Comparison of ENCODE assay signal across 24 cellular contexts in genomic region chr4:160836431-160836830, GRCh38.
DNase-seq lines count a peak whose midpoint lies in the region; ATAC-seq and TF ChIP-seq lines count a peak whose summit lies in the region.
"Had no signal": no experiment of that assay in that cellular context is flagged by ENCODE, and none has a peak within 500 bp of the region (broad histone marks: within the 10 kb centered on the region; RNA-seq: fewer than 3 reads in every experiment).

No MANE protein-coding gene starts in this region.

- no peaks in the 10 kb centered on the region for H3K9me2 ChIP-seq in PC-9 (ENCODE audit: insufficient read depth)
- H3K9me2 ChIP-seq: SK-N-SH had no signal

- ATAC-seq in esophagus mucosa (peak; percentile 37), HG02973 (IDR thresholded peaks at IDR 0.05; ENCODE audit: unreplicated experiment) (no peak), GM18498 (IDR thresholded peaks at IDR 0.05; ENCODE audit: unreplicated experiment) (no peak)
- ATAC-seq: K562, Panc1 had no signal

- TF ChIP-seq CTCF in PC-9 (conservative IDR thresholded peaks at IDR 0.05), result no peak

- H3K36me3 ChIP-seq in PC-9 (ENCODE audit: low read depth), result no peaks in the 10 kb centered on the region
- H3K36me3 ChIP-seq: BE2C had no signal

- POLR2A ChIA-PET in PC-9 (lab: Charles Lee; ENCODE audit: unreplicated experiment), result interaction anchor here (0.6 to 0.7 kb wide), 2 partner anchors 285 to 953 kb away, joined by 7 to 11 read pairs; no protein-coding TSS in a partner anchor

- H3K27ac ChIP-seq in PC-9, result 0 out of 2 replicates have a peak overlapping the region, but pooled peaks have one; percentile 9
- H3K27ac ChIP-seq: 22Rv1, RWPE1 had no signal

- intact Hi-C loops in PC-9 (cut with micrococcal nuclease; ENCODE audit: unreplicated experiment), result no loop called here

- no TSS peak for BruUV-seq in PC-9 (replicated peaks; lab: Mats Ljungman, UMichigan)

- no peak overlapping the region for H3K4me3 ChIP-seq in PC-9
- H3K4me3 ChIP-seq: K562 had no signal

- H2AFZ ChIP-seq in PC-9, result no peak overlapping the region

- no peaks in the 10 kb centered on the region for H3K27me3 ChIP-seq in PC-9 (ENCODE audit: insufficient read depth, low read depth)
- H3K27me3 ChIP-seq: BE2C had no signal

- H3F3A ChIP-seq in PC-9 (ENCODE audit: insufficient read depth, low read depth), result peaks cover 3% of the 10 kb centered on the region; the same call in 1 of the 2 replicates

- CTCF ChIA-PET in PC-9 (lab: Charles Lee), result interaction anchor here (0.6 to 0.7 kb wide), 2 partner anchors 468 to 652 kb away, joined by 5 to 7 read pairs; no protein-coding TSS in a partner anchor

- no peaks in the 10 kb centered on the region for H3K79me2 ChIP-seq in PC-9 (ENCODE audit: low read depth)

- DNase-seq in NCI-H2029 (lab: John Stamatoyannopoulos, UW) (peak; percentile 45), NCI-H2029 treated with DMSO at 0.1 percent for 48 hours (lab: John Stamatoyannopoulos, UW) (no peak), DMS53 treated with DMSO at 0.1 percent for 48 hours (lab: John Stamatoyannopoulos, UW; ENCODE audit: unreplicated experiment) (peak; percentile 51), PC-9 (peak in 1 of 2 experiments; percentile 41), SHP77 treated with DMSO at 0.1 percent for 48 hours (lab: John Stamatoyannopoulos, UW) (no peak)
- DNase-seq: ACHN, BE2C, Kasumi-1, MV-4-11, NCI-H1105, NCI-H1436 treated with DMSO at 0.1 percent for 48 hours, NCI-H187 treated with DMSO at 0.1 percent for 48 hours, NCI-H2171, NCI-H226, NCI-H524, SK-N-SH, SW 1271 had no signal

- no peaks in the 10 kb centered on the region for H4K20me1 ChIP-seq in PC-9 (ENCODE audit: insufficient read depth)

- H3K9me3 ChIP-seq in PC-9 (ENCODE audit: insufficient read depth, low read depth), result no peaks in the 10 kb centered on the region
- H3K9me3 ChIP-seq: BE2C, SK-N-SH had no signal

- H3K4me1 ChIP-seq in PC-9 (replicated peaks; ENCODE audit: insufficient read depth), result peaks cover 6% of the 10 kb centered on the region; the same call in 1 of the 2 replicates
- H3K4me1 ChIP-seq: BE2C had no signal

- H3K4me2 ChIP-seq in PC-9, result no peak overlapping the region
- H3K4me2 ChIP-seq: SK-N-SH had no signal

Comparison
In these comparisons a context has a peak if more than half of its experiments do, and no peak if none do; other contexts are left out.
1. DNase-seq: peak in NCI-H2029 (single experiment) and DMS53 treated with DMSO at 0.1 percent for 48 hours (single experiment); none in NCI-H2029 treated with DMSO at 0.1 percent for 48 hours (single experiment) and SHP77 treated with DMSO at 0.1 percent for 48 hours (single experiment).